12 cellular contexts compared by ENCODE assay signal in genomic region chr9:131874916-131875670, GRCh38.
DNase-seq lines count a peak whose midpoint lies in the region; TF ChIP-seq lines count a peak whose summit lies in the region.
"Had no signal": no experiment of that assay in that cellular context is flagged by ENCODE, and none has a peak within 500 bp of the region (broad histone marks: within the 10 kb centered on the region; RNA-seq: fewer than 3 reads in every experiment).

No MANE protein-coding gene starts in this region.

- no peak for DNase-seq in activated CD4-positive, alpha-beta T cell treated with anti-CD3 and anti-CD28 coated beads, Interleukin-2, amount 10 ng/mL, durations not matched to agents 7 days and 5 days
- no peak for DNase-seq in activated CD4-positive, alpha-beta T cell treated with anti-CD3 and anti-CD28 coated beads, Interleukin-2, amount 50 U/mL, for 4 hours
- DNase-seq in osteoblast (ENCODE audit: insufficient read length, low spot score, missing footprints), result peak; percentile 80
- no peak for DNase-seq in middle frontal gyrus (ENCODE audit: extremely low spot score, low spot score)
- no peak for DNase-seq in C1 segment of cervical spinal cord (lab: John Stamatoyannopoulos, UW)
- no peak for DNase-seq in stimulated activated CD4-positive, alpha-beta T cell treated with anti-CD3 and anti-CD28 coated beads, Interleukin-2, amount 100 ng/mL, for 48 hours
- DNase-seq: Calu3; CD4-positive, alpha-beta T cell; DMS 273 treated with DMSO at 0.1 percent for 48 hours had no signal

- CTCF ChIA-PET in activated CD4-positive, alpha-beta T cell treated with anti-CD3 and anti-CD28 coated beads, Interleukin-2, amount 10 ng/mL, durations not matched to agents 7 days and 5 days (lab: Charles Lee), result interaction anchor here (1.1 kb wide), 1 partner anchor 20 kb away, joined by 3 read pairs; no protein-coding TSS in a partner anchor

- H3K4me2 ChIP-seq in BLaER1 (peak overlapping the region; percentile 68), osteoblast (ENCODE audit: insufficient read depth, low read length) (no peak overlapping the region)

- peaks cover 35% of the 10 kb centered on the region for H3K4me1 Mint-ChIP-seq in activated CD4-positive, alpha-beta T cell treated with anti-CD3 and anti-CD28 coated beads, Interleukin-2, amount 10 ng/mL, durations not matched to agents 7 days and 5 days

- H4K20me1 ChIP-seq in BLaER1 (no peaks in the 10 kb centered on the region), osteoblast (ENCODE audit: insufficient read depth, low read length) (peaks cover 45% of the 10 kb centered on the region)

- H3K4me3 ChIP-seq in BLaER1 (no peak overlapping the region), ectodermal cell (ENCODE audit: insufficient read depth, low read depth, low read length) (no peak overlapping the region), osteoblast (ENCODE audit: insufficient read depth, low read length) (no peak overlapping the region)

- TF ChIP-seq CTCF in osteoblast (IDR thresholded peaks at IDR 0.05; ENCODE audit: extremely low read depth, low read depth, low read length), result no peak

- H2AFZ ChIP-seq in osteoblast (ENCODE audit: low read length), result no peak overlapping the region

- no peaks in the 10 kb centered on the region for H3K9me3 Mint-ChIP-seq in activated CD4-positive, alpha-beta T cell treated with anti-CD3 and anti-CD28 coated beads, Interleukin-2, amount 10 ng/mL, durations not matched to agents 7 days and 5 days
- H3K9me3 Mint-ChIP-seq: CD4-positive, alpha-beta T cell had no signal

- H3K4me1 ChIP-seq in BLaER1 (peaks cover 55% of the 10 kb centered on the region), ectodermal cell (ENCODE audit: control insufficient read depth, insufficient read depth, low read length) (peaks cover 15% of the 10 kb centered on the region), osteoblast (ENCODE audit: insufficient read depth, low read length) (peaks cover 7% of the 10 kb centered on the region)

- H3K9ac ChIP-seq in BLaER1, result no peak overlapping the region

- H3K27ac Mint-ChIP-seq in activated CD4-positive, alpha-beta T cell treated with anti-CD3 and anti-CD28 coated beads, Interleukin-2, amount 10 ng/mL, durations not matched to agents 7 days and 5 days, result peak overlapping the region; percentile 69
- H3K27ac Mint-ChIP-seq: CD4-positive, alpha-beta T cell had no signal

- H3K4me3 Mint-ChIP-seq in activated CD4-positive, alpha-beta T cell treated with anti-CD3 and anti-CD28 coated beads, Interleukin-2, amount 10 ng/mL, durations not matched to agents 7 days and 5 days, result no peak overlapping the region
- H3K4me3 Mint-ChIP-seq: CD4-positive, alpha-beta T cell had no signal

- 95% methylated on average over 12 of the region's 12 CpGs for WGBS in ectodermal cell, 2 experiments

- no peaks in the 10 kb centered on the region for H3K27me3 Mint-ChIP-seq in activated CD4-positive, alpha-beta T cell treated with anti-CD3 and anti-CD28 coated beads, Interleukin-2, amount 10 ng/mL, durations not matched to agents 7 days and 5 days
- H3K27me3 Mint-ChIP-seq: CD4-positive, alpha-beta T cell had no signal

- H3K9me3 ChIP-seq in BLaER1 (no peaks in the 10 kb centered on the region), ectodermal cell (ENCODE audit: control insufficient read depth, low read length) (no peaks in the 10 kb centered on the region), osteoblast (ENCODE audit: low read depth, low read length) (no peaks in the 10 kb centered on the region)

- H3K79me2 ChIP-seq in osteoblast (ENCODE audit: insufficient read depth, low read length), result no peaks in the 10 kb centered on the region

- no peaks in the 10 kb centered on the region for H3K36me3 Mint-ChIP-seq in activated CD4-positive, alpha-beta T cell treated with anti-CD3 and anti-CD28 coated beads, Interleukin-2, amount 10 ng/mL, durations not matched to agents 7 days and 5 days (ENCODE audit: low read depth)

- POLR2A ChIA-PET in activated CD4-positive, alpha-beta T cell treated with anti-CD3 and anti-CD28 coated beads, Interleukin-2, amount 10 ng/mL, durations not matched to agents 7 days and 5 days (lab: Charles Lee), result no interaction called here

- H3K27me3 ChIP-seq in BLaER1, result no peaks in the 10 kb centered on the region
- H3K27me3 ChIP-seq in ectodermal cell (ENCODE audit: control insufficient read depth, insufficient read depth, low read length, poor library complexity, severe bottlenecking), result no peaks in the 10 kb centered on the region
- H3K27me3 ChIP-seq in osteoblast (ENCODE audit: insufficient read depth, low read length), result no peaks in the 10 kb centered on the region

- peak overlapping the region; percentile 66; the same call in 1 of the 2 replicates for H3K27ac ChIP-seq in BLaER1
- H3K27ac ChIP-seq in ectodermal cell (ENCODE audit: insufficient read depth, low read depth, low read length, poor library complexity, severe bottlenecking), result peak overlapping the region; percentile 26
- H3K27ac ChIP-seq in osteoblast (ENCODE audit: low read depth, low read length), result no peak overlapping the region
- H3K27ac ChIP-seq: 22Rv1 had no signal

- H3K36me3 ChIP-seq in BLaER1 (peaks cover 10% of the 10 kb centered on the region), ectodermal cell (ENCODE audit: control insufficient read depth, insufficient read depth, low read length) (no peaks in the 10 kb centered on the region), osteoblast (ENCODE audit: insufficient read depth, low read length) (no peaks in the 10 kb centered on the region)
